8 cellular contexts compared by ENCODE assay signal in genomic region chr10:27099916-27100799, GRCh38. TPM values are rescaled to one million over a fixed set of nuclear protein-coding genes. Genes with fewer than 3 reads are reported as not detected.
DNase-seq lines count a peak whose midpoint lies in the region; ATAC-seq and TF ChIP-seq lines count a peak whose summit lies in the region.

Gene ANKRD26, minus strand, starts transcription at chr10:27100494. Its CDS starts 168 bp downstream, at chr10:27100326.

- no peaks in the 10 kb centered on the region for H3K27me3 ChIP-seq in SK-N-SH (ENCODE audit: insufficient read depth)
- no peaks in the 10 kb centered on the region for H3K27me3 ChIP-seq in testis

- no peaks in the 10 kb centered on the region for H4K20me1 ChIP-seq in SK-N-SH (ENCODE audit: insufficient read depth)

- no peaks in the 10 kb centered on the region for H3K27me3 Mint-ChIP-seq in activated naive CD8-positive, alpha-beta T cell
- H3K27me3 Mint-ChIP-seq in glutamatergic neuron (ENCODE audit: unreplicated experiment) = peaks cover 9% of the 10 kb centered on the region

- peak within 1 kb of the TSS; percentile 96 for H3K27ac Mint-ChIP-seq in activated naive CD8-positive, alpha-beta T cell
- H3K27ac Mint-ChIP-seq in glutamatergic neuron (ENCODE audit: unreplicated experiment) = peak within 1 kb of the TSS; percentile 99

- TF ChIP-seq EP300 in SK-N-SH (IDR thresholded peaks at IDR 0.05; ENCODE audit: borderline replicate concordance in 1 of 2, low read depth in 1 of 2, low read length in 1 of 2) = no peak

- peak within 1 kb of the TSS; percentile 93 for H3K4me2 ChIP-seq in SK-N-SH

- peak; percentile 92 for DNase-seq in GM10266 (ENCODE audit: extremely low spot score)
- DNase-seq in NCI-H1092 (lab: John Stamatoyannopoulos, UW) = peak; percentile 95
- peak; percentile 94 for DNase-seq in SK-N-SH
- DNase-seq in glutamatergic neuron = peak; percentile 99
- DNase-seq in omental fat pad (ENCODE audit: low spot score) = peak; percentile 95
- peak; percentile 97 for DNase-seq in testis

- POLR2A ChIA-PET in SK-N-SH (lab: Yijun Ruan, JAX) = interaction anchor here (1.1 kb wide), 1 partner anchor 54 kb away, joined by 7 read pairs; the partner anchor contains the start of gene YME1L1

- intact Hi-C loops in testis (cut with DNase I; ENCODE audit: low total_unique reads) = no loop called here

- H3K4me3 ChIP-seq in SK-N-SH (ENCODE audit: low read depth in 2 of 2, low read length in 1 of 2) (peak within 1 kb of the TSS; percentile 63 to 92), testis (peak within 1 kb of the TSS; percentile 81 to 82)

- H3K4me1 Mint-ChIP-seq in activated naive CD8-positive, alpha-beta T cell (ENCODE audit: low read depth) = peaks cover 54% of the 10 kb centered on the region
- H3K4me1 Mint-ChIP-seq in glutamatergic neuron (ENCODE audit: low read depth, unreplicated experiment) = peaks cover 8% of the 10 kb centered on the region

- H3K9ac ChIP-seq in SK-N-SH = peak within 1 kb of the TSS; percentile 88

- peaks cover 29% of the 10 kb centered on the region for H3K79me2 ChIP-seq in SK-N-SH (ENCODE audit: insufficient read depth)

- H3K27ac ChIP-seq in SK-N-SH (ENCODE audit: low read depth in 2 of 2, low read length in 1 of 2) = peak within 1 kb of the TSS; percentile 89 to 91
- peak within 1 kb of the TSS; percentile 82 to 84 for H3K27ac ChIP-seq in testis

- peaks cover 3% of the 10 kb centered on the region for H3K36me3 Mint-ChIP-seq in activated naive CD8-positive, alpha-beta T cell
- no peaks in the 10 kb centered on the region for H3K36me3 Mint-ChIP-seq in glutamatergic neuron (ENCODE audit: unreplicated experiment)

- peaks cover 9% of the 10 kb centered on the region for H3F3A ChIP-seq in SK-N-SH (replicated peaks; ENCODE audit: insufficient read depth)

- H3K9me2 ChIP-seq in SK-N-SH = no peaks in the 10 kb centered on the region

- H3K4me3 Mint-ChIP-seq in activated naive CD8-positive, alpha-beta T cell = peak within 1 kb of the TSS; percentile 90
- H3K4me3 Mint-ChIP-seq in glutamatergic neuron (ENCODE audit: unreplicated experiment) = peak within 1 kb of the TSS; percentile 99

- no peak for TF ChIP-seq POLR2A in testis (IDR thresholded peaks at IDR 0.05)

- no peak for TF ChIP-seq CTCF in GM10266 (IDR thresholded peaks at IDR 0.05; ENCODE audit: control insufficient read depth, insufficient read depth, low read depth, missing control alignments)
- peak; percentile 20; the same call in 1 of the 2 replicates for TF ChIP-seq CTCF in SK-N-SH (IDR thresholded peaks at IDR 0.05)
- no peak for TF ChIP-seq CTCF in glutamatergic neuron (IDR thresholded peaks at IDR 0.05; ENCODE audit: partially characterized antibody, unreplicated experiment)
- TF ChIP-seq CTCF in omental fat pad (IDR thresholded peaks at IDR 0.05) = no peak
- peak in 1 of 3 experiments; percentile 4 for TF ChIP-seq CTCF in testis (IDR thresholded peaks at IDR 0.05)

- no peaks in the 10 kb centered on the region for H3K9me3 Mint-ChIP-seq in activated naive CD8-positive, alpha-beta T cell (ENCODE audit: low read depth)
- H3K9me3 Mint-ChIP-seq in glutamatergic neuron (ENCODE audit: unreplicated experiment) = peaks cover 11% of the 10 kb centered on the region

- no peak for TF ChIP-seq RAD21 in SK-N-SH (IDR thresholded peaks at IDR 0.05; ENCODE audit: low read length)

- WGBS in SK-N-SH (ENCODE audit: low lambda C conversion rate) = under 1% methylated on average over 44 of the region's 65 CpGs
- 0 to 1% methylated on average over 46 to 65 of the region's 65 CpGs for WGBS in testis, 2 donors

- peak within 1 kb of the TSS; percentile 92 for H2AFZ ChIP-seq in SK-N-SH (ENCODE audit: low read depth)

- CTCF ChIA-PET in SK-N-SH (lab: Yijun Ruan, JAX) = interaction anchor here (0.9 to 1.2 kb wide), 2 partner anchors 12 to 1142 kb away, joined by 3 to 5 read pairs; no protein-coding TSS in a partner anchor

- H3K4me1 ChIP-seq in SK-N-SH (ENCODE audit: control insufficient read depth in 1 of 2, insufficient read depth in 2 of 2, low read depth in 1 of 2, low read length in 1 of 2) (no peaks in the 10 kb centered on the region; a peak in 2 of 4 replicates), testis (peaks cover 7% of the 10 kb centered on the region)

- ATAC-seq in HG02588 (IDR thresholded peaks at IDR 0.05; ENCODE audit: unreplicated experiment) = peak; percentile 74
- peak; percentile 99 for ATAC-seq in omental fat pad (ENCODE audit: low FRiP score)

- H3K36me3 ChIP-seq in SK-N-SH (replicated peaks in 1 of 2; ENCODE audit: control insufficient read depth in 1 of 2, insufficient read depth in 2 of 2, low read length in 1 of 2) = peaks cover 3 to 4% of the 10 kb centered on the region in 2 experiments
- H3K36me3 ChIP-seq in testis (ENCODE audit: low read depth, missing control alignments) = no peaks in the 10 kb centered on the region

- H3K9me3 ChIP-seq in SK-N-SH (no peaks in the 10 kb centered on the region), testis (no peaks in the 10 kb centered on the region)

TF ChIP-seq in SK-N-SH, 30 proteins besides CTCF, POLR2A, EP300 and RAD21:
- 0 out of 2 replicates have a peak, but pooled peaks have one; percentile 44 for TF ChIP-seq ZBTB33 (IDR thresholded peaks at IDR 0.05; ENCODE audit: borderline replicate concordance, low read depth)
- TF ChIP-seq NRF1 (IDR thresholded peaks at IDR 0.05; ENCODE audit: low read depth, low read length) = peak; percentile 100
- TF ChIP-seq MXI1 (IDR thresholded peaks at IDR 0.05; ENCODE audit: low read depth, low read length) = peak; percentile 79
- TF ChIP-seq CHD2 (IDR thresholded peaks at IDR 0.05; ENCODE audit: low read length, partially characterized antibody) = peak; percentile 81
- peak; percentile 70; the same call in 1 of the 2 replicates for TF ChIP-seq TAF1 (IDR thresholded peaks at IDR 0.05; ENCODE audit: borderline replicate concordance, low read depth, low read length)
- peak; percentile 94; the same call in 1 of the 2 replicates for TF ChIP-seq POLR2AphosphoS5 (IDR thresholded peaks at IDR 0.05; ENCODE audit: low read depth, low read length)
- TF ChIP-seq RCOR1 (IDR thresholded peaks at IDR 0.05; ENCODE audit: low read length) = no peak
- peak; percentile 25; the same call in 1 of the 2 replicates for TF ChIP-seq GABPA (IDR thresholded peaks at IDR 0.05; ENCODE audit: low read depth)
- TF ChIP-seq FOXM1 (IDR thresholded peaks at IDR 0.05; ENCODE audit: low read depth) = no peak
- peak; percentile 9; the same call in 1 of the 2 replicates for TF ChIP-seq REST (IDR thresholded peaks at IDR 0.05; ENCODE audit: low read depth, low read length)

RNA-seq across cellular contexts. Expression of gene ANKRD26, which starts in this region (rescaled TPM):
- polyA plus RNA-seq in SK-N-SH (2012; rRNA removed) (1.0 and 1.3 TPM in 2 replicates), testis (ENCODE audit: insufficient read depth, low read depth, low replicate concordance) (1.1 TPM)
- 1.7 and 2.2 TPM in 2 replicates for polyA plus RNA-seq in SK-N-SH (2012; cell fraction: cytosol; rRNA removed)
- polyA plus RNA-seq in SK-N-SH (2012; cell fraction: nucleus; rRNA removed) = 1.4 and 2.7 TPM in 2 replicates
- total RNA-seq in glutamatergic neuron (ENCODE audit: unreplicated experiment) (17.0 TPM), omental fat pad (1 to 10 TPM; 3.4 to 9.1 (median 6.0) TPM), testis (10 to 100 TPM; 13.8 to 17.6 TPM)

Comparison
In these comparisons a context has a peak if more than half of its experiments do, and no peak if none do; other contexts are left out.
1. Peak in every context shown above with its lines: DNase-seq, ATAC-seq, H3K4me3 ChIP-seq and H3K27ac ChIP-seq.